Comparison of ENCODE assay signal across 20 cellular contexts in the genomic region with DNA sequence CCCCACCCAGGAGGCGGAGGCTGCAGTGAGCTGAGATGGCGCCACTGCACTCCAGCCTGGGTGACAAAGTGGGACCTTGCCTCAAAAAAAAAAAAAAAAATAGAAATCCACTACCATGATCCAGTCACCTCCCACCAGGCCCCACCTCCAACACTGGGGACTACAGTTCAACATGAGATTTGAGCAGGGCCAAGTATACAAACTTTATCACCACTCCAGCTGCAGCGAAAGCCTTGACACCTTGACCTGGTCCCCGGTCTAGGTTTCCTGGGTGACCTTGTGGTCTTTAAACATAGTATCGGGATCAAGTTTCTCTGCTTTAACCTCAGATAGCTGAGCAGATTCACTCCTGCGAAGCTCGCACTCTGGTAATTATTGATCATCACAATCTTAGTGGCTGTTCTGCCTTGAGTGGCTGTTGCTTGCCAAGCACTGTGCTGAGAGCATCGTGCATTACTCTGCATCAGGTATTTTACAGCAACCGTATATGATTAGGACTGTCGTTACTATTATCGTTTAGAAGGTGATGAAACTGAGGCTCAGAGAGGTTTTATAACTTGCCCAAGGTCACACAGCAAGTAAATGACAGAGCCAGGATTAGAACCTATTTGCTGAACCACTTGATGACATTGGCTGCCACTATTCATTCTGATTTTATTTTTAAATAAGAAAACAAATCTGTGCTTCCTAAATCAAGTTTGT. TPM values are rescaled to one million over a fixed set of nuclear protein-coding genes. Genes with fewer than 3 reads are reported as not detected.
DNase-seq lines count a peak whose midpoint lies in the region; ATAC-seq and TF ChIP-seq lines count a peak whose summit lies in the region.
"Had no signal": no experiment of that assay in that cellular context is flagged by ENCODE, and none has a peak within 500 bp of the region (broad histone marks: within the 10 kb centered on the region; RNA-seq: fewer than 3 reads in every experiment).

No MANE protein-coding gene starts in this region.

- H3K27ac ChIP-seq in mesenchymal stem cell (ENCODE audit: low read length, poor library complexity, severe bottlenecking) (no peak overlapping the region), A673 (ENCODE audit: low read depth, low read length, poor library complexity, severe bottlenecking) (no peak overlapping the region)
- H3K27ac ChIP-seq: adrenal gland, left lung, RWPE1, upper lobe of right lung had no signal

- H3K27ac Mint-ChIP-seq in activated CD4-positive, alpha-beta T cell treated with anti-CD3 and anti-CD28 coated beads, Interleukin-2, amount 10 ng/mL, durations not matched to agents 24 days and 14 days = peak overlapping the region; percentile 95
- H3K27ac Mint-ChIP-seq in Caco-2 (ENCODE audit: unreplicated experiment) = peak overlapping the region; percentile 77
- H3K27ac Mint-ChIP-seq in activated naive CD4-positive, alpha-beta T cell treated with anti-CD3 and anti-CD28 coated beads, Interleukin-2, amount 50 U/mL, for 72 hours = peak overlapping the region; percentile 81 to 87
- peak overlapping the region in 9 of 10 donors; percentile 79 to 98 (median 93) for H3K27ac Mint-ChIP-seq in naive thymus-derived CD8-positive, alpha-beta T cell

- WGBS in mesenchymal stem cell = 94% methylated on average over 11 of the region's 11 CpGs

- H3K9ac ChIP-seq in mesenchymal stem cell (ENCODE audit: low read length) = no peak overlapping the region

- H2BK15ac ChIP-seq in mesenchymal stem cell (ENCODE audit: low read depth, poor library complexity, severe bottlenecking) = no peak overlapping the region

- H3K27me3 Mint-ChIP-seq in activated CD4-positive, alpha-beta T cell treated with anti-CD3 and anti-CD28 coated beads, Interleukin-2, amount 10 ng/mL, durations not matched to agents 24 days and 14 days = no peaks in the 10 kb centered on the region
- no peaks in the 10 kb centered on the region for H3K27me3 Mint-ChIP-seq in Caco-2 (ENCODE audit: insufficient read depth, unreplicated experiment)
- no peaks in the 10 kb centered on the region for H3K27me3 Mint-ChIP-seq in naive thymus-derived CD8-positive, alpha-beta T cell

- POLR2A ChIA-PET in Caco-2 (lab: Charles Lee) (no interaction called here), A673 (lab: Charles Lee; ENCODE audit: low non-redundant PET) (no interaction called here)
- POLR2A ChIA-PET in naive thymus-derived CD8-positive, alpha-beta T cell (lab: Charles Lee) = interaction anchor here (0.6 to 3.6 kb wide), 15 partner anchors 9 to 62 kb away, joined by 3 to 16 read pairs (median 5); no protein-coding TSS in a partner anchor

- no TSS peak for BruUV-seq in Caco-2 (replicated peaks; lab: Mats Ljungman, UMichigan)
- no TSS peak for BruUV-seq in A673 (replicated peaks; lab: Mats Ljungman, UMichigan)

- H2BK5ac ChIP-seq in mesenchymal stem cell (ENCODE audit: low read depth, low read length, poor library complexity, severe bottlenecking) = no peak overlapping the region

- no peak for DNase-seq in activated CD4-positive, alpha-beta T cell treated with anti-CD3 and anti-CD28 coated beads, Interleukin-2, amount 10 ng/mL, durations not matched to agents 24 days and 14 days
- no peak for DNase-seq in activated CD4-positive, alpha-beta T cell treated with anti-CD3 and anti-CD28 coated beads for 4 hours
- DNase-seq in Caco-2 = no peak
- DNase-seq in activated naive CD4-positive, alpha-beta T cell treated with anti-CD3 and anti-CD28 coated beads, Interleukin-2, amount 50 U/mL, for 72 hours (ENCODE audit: low spot score in 2 of 2) = no peak
- no peak for DNase-seq in naive thymus-derived CD8-positive, alpha-beta T cell
- no peak for DNase-seq in mesenchymal stem cell
- no peak for DNase-seq in A673 (ENCODE audit: low spot score)
- no peak for DNase-seq in NCI-H2227 treated with DMSO at 0.1 percent for 48 hours (lab: John Stamatoyannopoulos, UW)
- DNase-seq: adrenal gland, GF-D8, heart right ventricle, immature natural killer cell, left lung, NCI-H2107, NCI-H526, upper lobe of right lung had no signal

- H3K4ac ChIP-seq in mesenchymal stem cell (ENCODE audit: low read depth in 1 of 2, low read length in 2 of 2) = no peak overlapping the region

- H4K91ac ChIP-seq in mesenchymal stem cell (ENCODE audit: low read length) = no peak overlapping the region

- no peak overlapping the region for H3K4me3 ChIP-seq in Caco-2 (ENCODE audit: low read depth, low read length)
- H3K4me3 ChIP-seq in mesenchymal stem cell (ENCODE audit: insufficient read depth in 1 of 2, low read depth in 1 of 2, low read length in 2 of 2) = no peak overlapping the region
- H3K4me3 ChIP-seq in A673 (ENCODE audit: low read depth, low read length, poor library complexity, severe bottlenecking) = no peak overlapping the region
- H3K4me3 ChIP-seq: adrenal gland, left lung, mucosa of descending colon, upper lobe of right lung had no signal

- no peak overlapping the region for H2AK5ac ChIP-seq in mesenchymal stem cell (ENCODE audit: low read length, severe bottlenecking)

- no peaks in the 10 kb centered on the region for H3K79me1 ChIP-seq in mesenchymal stem cell (replicated peaks; ENCODE audit: low read length, poor library complexity, severe bottlenecking)

- intact Hi-C loops in activated CD4-positive, alpha-beta T cell treated with anti-CD3 and anti-CD28 coated beads, Interleukin-2, amount 10 ng/mL, durations not matched to agents 24 days and 14 days (cut with micrococcal nuclease) = loop anchor here (1.0 kb wide), 2 partner anchors 43 to 45 kb away; no protein-coding TSS in a partner anchor
- intact Hi-C loops in Caco-2 (cut with micrococcal nuclease; ENCODE audit: unreplicated experiment) = loop anchor here (1.0 kb wide), 1 partner anchor 43 kb away; no protein-coding TSS in a partner anchor
- intact Hi-C loops in A673 (cut with micrococcal nuclease; ENCODE audit: unreplicated experiment) = no loop called here

- no peak overlapping the region for H2BK12ac ChIP-seq in mesenchymal stem cell (ENCODE audit: low read length in 2 of 2)

- TF ChIP-seq CTCF in Caco-2 (IDR thresholded peaks at IDR 0.05; ENCODE audit: insufficient read depth in 1 of 2, low read depth in 1 of 2, low read length in 1 of 2, severe bottlenecking in 1 of 2, unreplicated experiment in 1 of 2) = no peak
- TF ChIP-seq CTCF in A673 (conservative IDR thresholded peaks at IDR 0.05; ENCODE audit: low read depth, low read length) = no peak

- peaks cover 11% of the 10 kb centered on the region for H3K36me3 Mint-ChIP-seq in activated CD4-positive, alpha-beta T cell treated with anti-CD3 and anti-CD28 coated beads, Interleukin-2, amount 10 ng/mL, durations not matched to agents 24 days and 14 days (ENCODE audit: low read depth)
- H3K36me3 Mint-ChIP-seq in Caco-2 (ENCODE audit: insufficient read depth, unreplicated experiment) = peaks cover 15% of the 10 kb centered on the region
- H3K36me3 Mint-ChIP-seq in activated naive CD4-positive, alpha-beta T cell treated with anti-CD3 and anti-CD28 coated beads, Interleukin-2, amount 50 U/mL, for 72 hours = peaks cover 16 to 26% of the 10 kb centered on the region in 2 donors
- H3K36me3 Mint-ChIP-seq in naive thymus-derived CD8-positive, alpha-beta T cell = no peaks in the 10 kb centered on the region
- H3K36me3 Mint-ChIP-seq: immature natural killer cell had no signal

- H3K36me3 ChIP-seq in Caco-2 (ENCODE audit: control insufficient read depth, insufficient read depth, low read length) = no peaks in the 10 kb centered on the region
- no peaks in the 10 kb centered on the region for H3K36me3 ChIP-seq in mesenchymal stem cell (ENCODE audit: control insufficient read depth in 1 of 2, insufficient read depth in 2 of 2, low read depth in 1 of 2, low read length in 2 of 2)
- no peaks in the 10 kb centered on the region for H3K36me3 ChIP-seq in A673 (ENCODE audit: insufficient read depth, low read length, poor library complexity, severe bottlenecking)
- H3K36me3 ChIP-seq: adrenal gland, heart right ventricle, left lung, upper lobe of right lung had no signal

- no peak overlapping the region for H3K18ac ChIP-seq in mesenchymal stem cell (ENCODE audit: low read depth in 1 of 2, low read length in 2 of 2)

- H3K4me2 ChIP-seq in mesenchymal stem cell (ENCODE audit: low read length, poor library complexity, severe bottlenecking) = no peak overlapping the region

- CTCF ChIA-PET in Caco-2 (lab: Charles Lee) = interaction anchor here (1.0 kb wide), 1 partner anchor 50 kb away, joined by 3 read pairs; no protein-coding TSS in a partner anchor
- CTCF ChIA-PET in A673 (lab: Charles Lee) = no interaction called here

- no peaks in the 10 kb centered on the region for H3K9me3 Mint-ChIP-seq in activated CD4-positive, alpha-beta T cell treated with anti-CD3 and anti-CD28 coated beads, Interleukin-2, amount 10 ng/mL, durations not matched to agents 24 days and 14 days
- no peaks in the 10 kb centered on the region for H3K9me3 Mint-ChIP-seq in Caco-2 (ENCODE audit: unreplicated experiment)
- H3K9me3 Mint-ChIP-seq in activated naive CD4-positive, alpha-beta T cell treated with anti-CD3 and anti-CD28 coated beads, Interleukin-2, amount 50 U/mL, for 72 hours = no peaks in the 10 kb centered on the region
- no peaks in the 10 kb centered on the region for H3K9me3 Mint-ChIP-seq in naive thymus-derived CD8-positive, alpha-beta T cell
- H3K9me3 Mint-ChIP-seq: immature natural killer cell had no signal

- H3K4me1 ChIP-seq in Caco-2 (peaks cover 49% of the 10 kb centered on the region), mesenchymal stem cell (ENCODE audit: control insufficient read depth, insufficient read depth, low read depth, low read length) (peaks cover 9% of the 10 kb centered on the region), A673 (ENCODE audit: insufficient read depth, low read length, poor library complexity, severe bottlenecking) (no peaks in the 10 kb centered on the region)
- H3K4me1 ChIP-seq: adrenal gland, left lung, upper lobe of right lung had no signal

- peaks cover 44% of the 10 kb centered on the region for H3K4me1 Mint-ChIP-seq in activated CD4-positive, alpha-beta T cell treated with anti-CD3 and anti-CD28 coated beads, Interleukin-2, amount 10 ng/mL, durations not matched to agents 24 days and 14 days
- peaks cover 57% of the 10 kb centered on the region for H3K4me1 Mint-ChIP-seq in Caco-2 (ENCODE audit: low read depth, unreplicated experiment)
- peaks cover 34 to 52% (median 48%) of the 10 kb centered on the region in 4 donors for H3K4me1 Mint-ChIP-seq in naive thymus-derived CD8-positive, alpha-beta T cell

- no peak for ATAC-seq in activated naive CD4-positive, alpha-beta T cell treated with anti-CD3 and anti-CD28 coated beads, Interleukin-2, amount 50 U/mL, for 72 hours
- no peak for ATAC-seq in naive thymus-derived CD8-positive, alpha-beta T cell
- ATAC-seq: HCT116, heart right ventricle, SK-N-SH treated with all-trans-retinoic acid at 6 μM for 48 hours had no signal

- H3K23ac ChIP-seq in mesenchymal stem cell (ENCODE audit: low read length in 2 of 2) = no peak overlapping the region

- H4K8ac ChIP-seq in mesenchymal stem cell (ENCODE audit: low read length) = no peak overlapping the region

- H3K27me3 ChIP-seq in Caco-2 (replicated peaks; ENCODE audit: control insufficient read depth, insufficient read depth, low read length) (no peaks in the 10 kb centered on the region), mesenchymal stem cell (ENCODE audit: control insufficient read depth in 1 of 2, insufficient read depth in 1 of 2, low read length in 2 of 2) (peaks cover 0 to 4% of the 10 kb centered on the region in 2 experiments), A673 (replicated peaks; ENCODE audit: insufficient read depth, low read depth, low read length, poor library complexity) (no peaks in the 10 kb centered on the region)
- H3K27me3 ChIP-seq: adrenal gland, upper lobe of right lung had no signal

- peak overlapping the region; percentile 91 for H3K4me3 Mint-ChIP-seq in activated CD4-positive, alpha-beta T cell treated with anti-CD3 and anti-CD28 coated beads, Interleukin-2, amount 10 ng/mL, durations not matched to agents 24 days and 14 days
- H3K4me3 Mint-ChIP-seq in Caco-2 (ENCODE audit: unreplicated experiment) = no peak overlapping the region
- peak overlapping the region in 6 of 10 donors; percentile 18 to 99 (median 78) for H3K4me3 Mint-ChIP-seq in naive thymus-derived CD8-positive, alpha-beta T cell

- H2BK120ac ChIP-seq in mesenchymal stem cell (ENCODE audit: low read depth, low read length) = no peak overlapping the region

- H3K9me3 ChIP-seq in Caco-2 = no peaks in the 10 kb centered on the region
- no peaks in the 10 kb centered on the region for H3K9me3 ChIP-seq in mesenchymal stem cell (ENCODE audit: control insufficient read depth, low read length)
- no peaks in the 10 kb centered on the region for H3K9me3 ChIP-seq in A673 (ENCODE audit: low read depth, low read length, poor library complexity, severe bottlenecking)
- H3K9me3 ChIP-seq: adrenal gland, heart right ventricle, left lung, mucosa of descending colon, upper lobe of right lung had no signal

- H3K14ac ChIP-seq in mesenchymal stem cell (ENCODE audit: low read length in 2 of 2) = no peak overlapping the region

- no peak overlapping the region for H2AFZ ChIP-seq in mesenchymal stem cell (ENCODE audit: low read depth, low read length)

RNA-seq across cellular contexts. Expression of gene MEAK7, which starts 50.3 kb away (rescaled TPM):
- 11.7 and 12.5 TPM in 2 replicates for total RNA-seq in activated CD4-positive, alpha-beta T cell treated with anti-CD3 and anti-CD28 coated beads, Interleukin-2, amount 10 ng/mL, durations not matched to agents 24 days and 14 days
- total RNA-seq in Caco-2 (2022) = 30.9 and 32.7 TPM in 2 replicates
- 10 to 100 TPM; 11.2 to 19.0 TPM for total RNA-seq in activated naive CD4-positive, alpha-beta T cell treated with anti-CD3 and anti-CD28 coated beads, Interleukin-2, amount 50 U/mL, for 72 hours
- 1 to 10 TPM; 7.1 to 8.9 TPM for total RNA-seq in naive thymus-derived CD8-positive, alpha-beta T cell
- 1 to 10 TPM; 3.7 to 6.7 (median 4.6) TPM for polyA plus RNA-seq in naive thymus-derived CD8-positive, alpha-beta T cell
- 13.8 TPM for polyA plus RNA-seq in mesenchymal stem cell (2013, experiment 1 of 2)
- polyA plus RNA-seq in mesenchymal stem cell (2013, experiment 2 of 2) = 14.8 TPM
- 11.6 and 12.4 TPM in 2 replicates for total RNA-seq in A673 (2021)
